Comparison of ENCODE assay signal across 1 cellular context in the genomic region with DNA sequence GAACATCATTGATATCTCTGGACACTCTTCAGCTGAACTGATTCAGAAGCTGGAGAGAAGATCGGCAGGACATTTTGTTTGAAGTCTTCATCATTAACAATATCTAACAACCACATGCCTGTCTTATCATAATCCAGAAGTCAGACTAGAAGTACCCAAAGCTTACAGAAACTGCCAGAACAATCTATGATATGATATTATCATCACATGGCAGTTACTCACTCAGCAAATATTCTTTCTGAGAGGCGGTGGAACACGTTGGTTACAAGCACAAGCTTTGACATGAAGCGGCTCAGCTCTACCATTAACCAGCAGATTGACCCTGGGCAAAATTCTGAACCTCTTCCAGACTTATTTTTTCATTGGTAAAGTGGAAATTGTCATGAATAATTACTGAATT.
TF ChIP-seq lines count a peak whose summit lies in the region.

No MANE protein-coding gene starts in this region.

TF ChIP-seq in K562, 482 proteins besides CTCF, POLR2A, EP300 and RAD21 (continued from another document and continues in another):
- TF ChIP-seq, protein P1, sequence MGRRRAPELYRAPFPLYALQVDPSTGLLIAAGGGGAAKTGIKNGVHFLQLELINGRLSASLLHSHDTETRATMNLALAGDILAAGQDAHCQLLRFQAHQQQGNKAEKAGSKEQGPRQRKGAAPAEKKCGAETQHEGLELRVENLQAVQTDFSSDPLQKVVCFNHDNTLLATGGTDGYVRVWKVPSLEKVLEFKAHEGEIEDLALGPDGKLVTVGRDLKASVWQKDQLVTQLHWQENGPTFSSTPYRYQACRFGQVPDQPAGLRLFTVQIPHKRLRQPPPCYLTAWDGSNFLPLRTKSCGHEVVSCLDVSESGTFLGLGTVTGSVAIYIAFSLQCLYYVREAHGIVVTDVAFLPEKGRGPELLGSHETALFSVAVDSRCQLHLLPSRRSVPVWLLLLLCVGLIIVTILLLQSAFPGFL (CRISPR knock-in tag; IDR thresholded peaks at IDR 0.05), result no peak
- TF ChIP-seq, protein P2, sequence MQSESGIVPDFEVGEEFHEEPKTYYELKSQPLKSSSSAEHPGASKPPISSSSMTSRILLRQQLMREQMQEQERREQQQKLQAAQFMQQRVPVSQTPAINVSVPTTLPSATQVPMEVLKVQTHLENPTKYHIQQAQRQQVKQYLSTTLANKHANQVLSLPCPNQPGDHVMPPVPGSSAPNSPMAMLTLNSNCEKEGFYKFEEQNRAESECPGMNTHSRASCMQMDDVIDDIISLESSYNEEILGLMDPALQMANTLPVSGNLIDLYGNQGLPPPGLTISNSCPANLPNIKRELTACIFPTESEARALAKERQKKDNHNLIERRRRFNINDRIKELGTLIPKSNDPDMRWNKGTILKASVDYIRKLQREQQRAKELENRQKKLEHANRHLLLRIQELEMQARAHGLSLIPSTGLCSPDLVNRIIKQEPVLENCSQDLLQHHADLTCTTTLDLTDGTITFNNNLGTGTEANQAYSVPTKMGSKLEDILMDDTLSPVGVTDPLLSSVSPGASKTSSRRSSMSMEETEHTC (IDR thresholded peaks at IDR 0.05), result peak; percentile 67; the same call in 1 of the 2 replicates
- TF ChIP-seq MAFG (tag; conservative IDR thresholded peaks at IDR 0.05) (peak; percentile 74), MAFF (IDR thresholded peaks at IDR 0.05; ENCODE audit: low read length) (peak; percentile 57; the same call in 1 of the 2 replicates), ILF3 (IDR thresholded peaks at IDR 0.05; ENCODE audit: borderline replicate concordance) (no peak), KAT7 (CRISPR knock-in tag; IDR thresholded peaks at IDR 0.05; ENCODE audit: borderline replicate concordance) (no peak), HDAC1 (IDR thresholded peaks at IDR 0.05) (no peak), ZFP1 (CRISPR knock-in tag; IDR thresholded peaks at IDR 0.05) (no peak), ZNF23 (CRISPR knock-in tag; IDR thresholded peaks at IDR 0.05) (no peak), ZNF764 (CRISPR knock-in tag; IDR thresholded peaks at IDR 0.05; ENCODE audit: low read depth) (no peak), MXI1 (IDR thresholded peaks at IDR 0.05; ENCODE audit: low read depth, low read length) (no peak), KLF6 (CRISPR knock-in tag; IDR thresholded peaks at IDR 0.05; ENCODE audit: borderline replicate concordance) (no peak), THRAP3 (IDR thresholded peaks at IDR 0.05; ENCODE audit: borderline replicate concordance) (no peak), ZKSCAN3 (CRISPR knock-in tag; IDR thresholded peaks at IDR 0.05) (no peak), SLC30A9 (CRISPR knock-in tag; IDR thresholded peaks at IDR 0.05) (no peak), GTF2F1 (IDR thresholded peaks at IDR 0.05; ENCODE audit: low read depth, low read length) (no peak), NBN (IDR thresholded peaks at IDR 0.05; ENCODE audit: low read depth) (no peak), ZNF217 (CRISPR knock-in tag; IDR thresholded peaks at IDR 0.05) (no peak), GABPA (tag; conservative IDR thresholded peaks at IDR 0.05; ENCODE audit: low read depth) (no peak), ZNF174 (CRISPR knock-in tag; IDR thresholded peaks at IDR 0.05) (no peak), ZNF3 (CRISPR knock-in tag; IDR thresholded peaks at IDR 0.05) (no peak), KDM5B (IDR thresholded peaks at IDR 0.05; ENCODE audit: insufficient replicate concordance, low read depth, low read length) (no peak), NR1H2 (CRISPR knock-in tag; IDR thresholded peaks at IDR 0.05) (no peak), KDM4B (IDR thresholded peaks at IDR 0.05; ENCODE audit: borderline replicate concordance in 2 of 2, low read depth in 1 of 2) (no peak), HEY1 (CRISPR knock-in tag; IDR thresholded peaks at IDR 0.05; ENCODE audit: borderline replicate concordance) (no peak), RBM25 (IDR thresholded peaks at IDR 0.05; ENCODE audit: low read depth, low read length, severe bottlenecking) (no peak), KLF16 (IDR thresholded peaks at IDR 0.05) (peak; percentile 71; the same call in 1 of the 2 replicates), TOE1 (IDR thresholded peaks at IDR 0.05; ENCODE audit: borderline replicate concordance) (no peak), TOE1 (CRISPR knock-in tag; IDR thresholded peaks at IDR 0.05; ENCODE audit: borderline replicate concordance, low read depth) (no peak), HDAC8 (tag; IDR thresholded peaks at IDR 0.05) (no peak), POLR3A (IDR thresholded peaks at IDR 0.05; ENCODE audit: borderline replicate concordance, extremely low read depth, insufficient read depth, insufficient read length) (no peak), KLF10 (CRISPR knock-in tag; IDR thresholded peaks at IDR 0.05) (no peak), ESRRA (IDR thresholded peaks at IDR 0.05; ENCODE audit: borderline replicate concordance, low read depth) (no peak), ZBED1 (IDR thresholded peaks at IDR 0.05) (no peak), SP1 (CRISPR knock-in tag; IDR thresholded peaks at IDR 0.05) (no peak), ELF1 (tag; IDR thresholded peaks at IDR 0.05) (no peak), GTF2A2 (tag; IDR thresholded peaks at IDR 0.05) (no peak), CCNT2 (IDR thresholded peaks at IDR 0.05; ENCODE audit: borderline replicate concordance, extremely low read depth, insufficient read length, low read depth, low read length) (peak; percentile 58), POLR2G (IDR thresholded peaks at IDR 0.05; ENCODE audit: low read depth, low read length) (no peak), ZNF165 (CRISPR knock-in tag; IDR thresholded peaks at IDR 0.05; ENCODE audit: borderline replicate concordance) (no peak), SOX6 (IDR thresholded peaks at IDR 0.05) (peak; percentile 89), RBM17 (IDR thresholded peaks at IDR 0.05; ENCODE audit: borderline replicate concordance, low read depth, low read length) (no peak), TBL1XR1 (IDR thresholded peaks at IDR 0.05; ENCODE audit: low read length in 2 of 2) (peak in 1 of 2 experiments; percentile 70; a peak in 1 of 4 replicates), KLF1 (tag; IDR thresholded peaks at IDR 0.05) (no peak), JUN (IDR thresholded peaks at IDR 0.05; ENCODE audit: borderline replicate concordance, low read depth, low read length) (peak; percentile 69; the same call in 1 of the 2 replicates), JUN (CRISPR knock-in tag; IDR thresholded peaks at IDR 0.05; ENCODE audit: borderline replicate concordance) (no peak), SMAD1 (IDR thresholded peaks at IDR 0.05; ENCODE audit: low read depth, low read length, partially characterized antibody) (no peak), YBX1 (IDR thresholded peaks at IDR 0.05) (no peak), BHLHE40 (IDR thresholded peaks at IDR 0.05; ENCODE audit: low read length) (peak; percentile 31; the same call in 1 of the 2 replicates), HDGF (IDR thresholded peaks at IDR 0.05) (no peak), NFIC (IDR thresholded peaks at IDR 0.05) (peak; percentile 69), RBM14 (IDR thresholded peaks at IDR 0.05; ENCODE audit: borderline replicate concordance, insufficient read depth, low read depth, low read length) (no peak), GABPB1 (CRISPR knock-in tag; IDR thresholded peaks at IDR 0.05) (no peak), HMGN3 (IDR thresholded peaks at IDR 0.05; ENCODE audit: borderline replicate concordance, extremely low read depth, insufficient read length, low read depth, low read length) (no peak), ZNF445 (CRISPR knock-in tag; IDR thresholded peaks at IDR 0.05; ENCODE audit: low read depth) (no peak)
- TF ChIP-seq, protein P3, sequence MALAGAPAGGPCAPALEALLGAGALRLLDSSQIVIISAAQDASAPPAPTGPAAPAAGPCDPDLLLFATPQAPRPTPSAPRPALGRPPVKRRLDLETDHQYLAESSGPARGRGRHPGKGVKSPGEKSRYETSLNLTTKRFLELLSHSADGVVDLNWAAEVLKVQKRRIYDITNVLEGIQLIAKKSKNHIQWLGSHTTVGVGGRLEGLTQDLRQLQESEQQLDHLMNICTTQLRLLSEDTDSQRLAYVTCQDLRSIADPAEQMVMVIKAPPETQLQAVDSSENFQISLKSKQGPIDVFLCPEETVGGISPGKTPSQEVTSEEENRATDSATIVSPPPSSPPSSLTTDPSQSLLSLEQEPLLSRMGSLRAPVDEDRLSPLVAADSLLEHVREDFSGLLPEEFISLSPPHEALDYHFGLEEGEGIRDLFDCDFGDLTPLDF (CRISPR knock-in tag; IDR thresholded peaks at IDR 0.05), result no peak
- TF ChIP-seq, protein P4, sequence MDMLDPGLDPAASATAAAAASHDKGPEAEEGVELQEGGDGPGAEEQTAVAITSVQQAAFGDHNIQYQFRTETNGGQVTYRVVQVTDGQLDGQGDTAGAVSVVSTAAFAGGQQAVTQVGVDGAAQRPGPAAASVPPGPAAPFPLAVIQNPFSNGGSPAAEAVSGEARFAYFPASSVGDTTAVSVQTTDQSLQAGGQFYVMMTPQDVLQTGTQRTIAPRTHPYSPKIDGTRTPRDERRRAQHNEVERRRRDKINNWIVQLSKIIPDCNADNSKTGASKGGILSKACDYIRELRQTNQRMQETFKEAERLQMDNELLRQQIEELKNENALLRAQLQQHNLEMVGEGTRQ (CRISPR knock-in tag; IDR thresholded peaks at IDR 0.05), result no peak
- TF ChIP-seq, protein P5, sequence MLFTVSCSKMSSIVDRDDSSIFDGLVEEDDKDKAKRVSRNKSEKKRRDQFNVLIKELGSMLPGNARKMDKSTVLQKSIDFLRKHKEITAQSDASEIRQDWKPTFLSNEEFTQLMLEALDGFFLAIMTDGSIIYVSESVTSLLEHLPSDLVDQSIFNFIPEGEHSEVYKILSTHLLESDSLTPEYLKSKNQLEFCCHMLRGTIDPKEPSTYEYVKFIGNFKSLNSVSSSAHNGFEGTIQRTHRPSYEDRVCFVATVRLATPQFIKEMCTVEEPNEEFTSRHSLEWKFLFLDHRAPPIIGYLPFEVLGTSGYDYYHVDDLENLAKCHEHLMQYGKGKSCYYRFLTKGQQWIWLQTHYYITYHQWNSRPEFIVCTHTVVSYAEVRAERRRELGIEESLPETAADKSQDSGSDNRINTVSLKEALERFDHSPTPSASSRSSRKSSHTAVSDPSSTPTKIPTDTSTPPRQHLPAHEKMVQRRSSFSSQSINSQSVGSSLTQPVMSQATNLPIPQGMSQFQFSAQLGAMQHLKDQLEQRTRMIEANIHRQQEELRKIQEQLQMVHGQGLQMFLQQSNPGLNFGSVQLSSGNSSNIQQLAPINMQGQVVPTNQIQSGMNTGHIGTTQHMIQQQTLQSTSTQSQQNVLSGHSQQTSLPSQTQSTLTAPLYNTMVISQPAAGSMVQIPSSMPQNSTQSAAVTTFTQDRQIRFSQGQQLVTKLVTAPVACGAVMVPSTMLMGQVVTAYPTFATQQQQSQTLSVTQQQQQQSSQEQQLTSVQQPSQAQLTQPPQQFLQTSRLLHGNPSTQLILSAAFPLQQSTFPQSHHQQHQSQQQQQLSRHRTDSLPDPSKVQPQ (CRISPR knock-in tag; IDR thresholded peaks at IDR 0.05; ENCODE audit: borderline replicate concordance), result no peak
- TF ChIP-seq, protein P6, sequence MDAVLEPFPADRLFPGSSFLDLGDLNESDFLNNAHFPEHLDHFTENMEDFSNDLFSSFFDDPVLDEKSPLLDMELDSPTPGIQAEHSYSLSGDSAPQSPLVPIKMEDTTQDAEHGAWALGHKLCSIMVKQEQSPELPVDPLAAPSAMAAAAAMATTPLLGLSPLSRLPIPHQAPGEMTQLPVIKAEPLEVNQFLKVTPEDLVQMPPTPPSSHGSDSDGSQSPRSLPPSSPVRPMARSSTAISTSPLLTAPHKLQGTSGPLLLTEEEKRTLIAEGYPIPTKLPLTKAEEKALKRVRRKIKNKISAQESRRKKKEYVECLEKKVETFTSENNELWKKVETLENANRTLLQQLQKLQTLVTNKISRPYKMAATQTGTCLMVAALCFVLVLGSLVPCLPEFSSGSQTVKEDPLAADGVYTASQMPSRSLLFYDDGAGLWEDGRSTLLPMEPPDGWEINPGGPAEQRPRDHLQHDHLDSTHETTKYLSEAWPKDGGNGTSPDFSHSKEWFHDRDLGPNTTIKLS (IDR thresholded peaks at IDR 0.05; ENCODE audit: borderline replicate concordance, low read depth), result no peak
- TF ChIP-seq, protein P7, sequence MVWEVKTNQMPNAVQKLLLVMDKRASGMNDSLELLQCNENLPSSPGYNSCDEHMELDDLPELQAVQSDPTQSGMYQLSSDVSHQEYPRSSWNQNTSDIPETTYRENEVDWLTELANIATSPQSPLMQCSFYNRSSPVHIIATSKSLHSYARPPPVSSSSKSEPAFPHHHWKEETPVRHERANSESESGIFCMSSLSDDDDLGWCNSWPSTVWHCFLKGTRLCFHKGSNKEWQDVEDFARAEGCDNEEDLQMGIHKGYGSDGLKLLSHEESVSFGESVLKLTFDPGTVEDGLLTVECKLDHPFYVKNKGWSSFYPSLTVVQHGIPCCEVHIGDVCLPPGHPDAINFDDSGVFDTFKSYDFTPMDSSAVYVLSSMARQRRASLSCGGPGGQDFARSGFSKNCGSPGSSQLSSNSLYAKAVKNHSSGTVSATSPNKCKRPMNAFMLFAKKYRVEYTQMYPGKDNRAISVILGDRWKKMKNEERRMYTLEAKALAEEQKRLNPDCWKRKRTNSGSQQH (CRISPR knock-in tag; IDR thresholded peaks at IDR 0.05), result no peak
- TF ChIP-seq, protein P8, sequence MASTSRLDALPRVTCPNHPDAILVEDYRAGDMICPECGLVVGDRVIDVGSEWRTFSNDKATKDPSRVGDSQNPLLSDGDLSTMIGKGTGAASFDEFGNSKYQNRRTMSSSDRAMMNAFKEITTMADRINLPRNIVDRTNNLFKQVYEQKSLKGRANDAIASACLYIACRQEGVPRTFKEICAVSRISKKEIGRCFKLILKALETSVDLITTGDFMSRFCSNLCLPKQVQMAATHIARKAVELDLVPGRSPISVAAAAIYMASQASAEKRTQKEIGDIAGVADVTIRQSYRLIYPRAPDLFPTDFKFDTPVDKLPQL (IDR thresholded peaks at IDR 0.05; ENCODE audit: extremely low read depth, insufficient read length), result no peak
- TF ChIP-seq, protein P9, sequence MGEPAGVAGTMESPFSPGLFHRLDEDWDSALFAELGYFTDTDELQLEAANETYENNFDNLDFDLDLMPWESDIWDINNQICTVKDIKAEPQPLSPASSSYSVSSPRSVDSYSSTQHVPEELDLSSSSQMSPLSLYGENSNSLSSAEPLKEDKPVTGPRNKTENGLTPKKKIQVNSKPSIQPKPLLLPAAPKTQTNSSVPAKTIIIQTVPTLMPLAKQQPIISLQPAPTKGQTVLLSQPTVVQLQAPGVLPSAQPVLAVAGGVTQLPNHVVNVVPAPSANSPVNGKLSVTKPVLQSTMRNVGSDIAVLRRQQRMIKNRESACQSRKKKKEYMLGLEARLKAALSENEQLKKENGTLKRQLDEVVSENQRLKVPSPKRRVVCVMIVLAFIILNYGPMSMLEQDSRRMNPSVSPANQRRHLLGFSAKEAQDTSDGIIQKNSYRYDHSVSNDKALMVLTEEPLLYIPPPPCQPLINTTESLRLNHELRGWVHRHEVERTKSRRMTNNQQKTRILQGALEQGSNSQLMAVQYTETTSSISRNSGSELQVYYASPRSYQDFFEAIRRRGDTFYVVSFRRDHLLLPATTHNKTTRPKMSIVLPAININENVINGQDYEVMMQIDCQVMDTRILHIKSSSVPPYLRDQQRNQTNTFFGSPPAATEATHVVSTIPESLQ (CRISPR knock-in tag; IDR thresholded peaks at IDR 0.05), result no peak
